In genomic region chr19:40348125-40348913, GRCh38 we compare ENCODE assay signal across 8 cellular contexts. TPM values are rescaled to one million over a fixed set of nuclear protein-coding genes. Genes with fewer than 3 reads are reported as not detected.
A peak's percentile ranks its signal among the peaks of the same experiment; 100 is the strongest.
DNase-seq lines count a peak whose midpoint lies in the region; ATAC-seq, FAIRE-seq and TF ChIP-seq lines count a peak whose summit lies in the region.

A gene with protein sequence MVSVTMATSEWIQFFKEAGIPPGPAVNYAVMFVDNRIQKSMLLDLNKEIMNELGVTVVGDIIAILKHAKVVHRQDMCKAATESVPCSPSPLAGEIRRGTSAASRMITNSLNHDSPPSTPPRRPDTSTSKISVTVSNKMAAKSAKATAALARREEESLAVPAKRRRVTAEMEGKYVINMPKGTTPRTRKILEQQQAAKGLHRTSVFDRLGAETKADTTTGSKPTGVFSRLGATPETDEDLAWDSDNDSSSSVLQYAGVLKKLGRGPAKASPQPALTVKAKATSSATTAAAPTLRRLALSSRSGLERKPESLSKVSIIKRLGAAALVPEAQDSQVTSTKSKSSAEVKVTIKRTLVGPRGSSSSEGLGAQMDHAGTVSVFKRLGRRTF (minus strand): TSS chr19:40348397. CDS start chr19:40341857, 6,540 bp downstream.
A gene with protein sequence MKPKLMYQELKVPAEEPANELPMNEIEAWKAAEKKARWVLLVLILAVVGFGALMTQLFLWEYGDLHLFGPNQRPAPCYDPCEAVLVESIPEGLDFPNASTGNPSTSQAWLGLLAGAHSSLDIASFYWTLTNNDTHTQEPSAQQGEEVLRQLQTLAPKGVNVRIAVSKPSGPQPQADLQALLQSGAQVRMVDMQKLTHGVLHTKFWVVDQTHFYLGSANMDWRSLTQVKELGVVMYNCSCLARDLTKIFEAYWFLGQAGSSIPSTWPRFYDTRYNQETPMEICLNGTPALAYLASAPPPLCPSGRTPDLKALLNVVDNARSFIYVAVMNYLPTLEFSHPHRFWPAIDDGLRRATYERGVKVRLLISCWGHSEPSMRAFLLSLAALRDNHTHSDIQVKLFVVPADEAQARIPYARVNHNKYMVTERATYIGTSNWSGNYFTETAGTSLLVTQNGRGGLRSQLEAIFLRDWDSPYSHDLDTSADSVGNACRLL (plus strand): TSS chr19:40348695. CDS start chr19:40366484, 17,789 bp downstream.

- peak; percentile 92 for ATAC-seq in HG02852 (IDR thresholded peaks at IDR 0.05; ENCODE audit: unreplicated experiment)
- peak; percentile 97 to 98 (median 98) for ATAC-seq in heart left ventricle
- ATAC-seq in upper lobe of left lung (ENCODE audit: low FRiP score in 2 of 2): peak; percentile 98 to 99

- H3K9me3 ChIP-seq in adrenal gland (replicated peaks in 1 of 3) (no peaks in the 10 kb centered on the region), heart left ventricle (no peaks in the 10 kb centered on the region), upper lobe of left lung (no peaks in the 10 kb centered on the region)

- H3K36me3 ChIP-seq in adrenal gland (replicated peaks in 1 of 2): no peaks in the 10 kb centered on the region
- H3K36me3 ChIP-seq in heart left ventricle: peaks cover 0 to 7% (median 0%) of the 10 kb centered on the region in 9 donors
- no peaks in the 10 kb centered on the region for H3K36me3 ChIP-seq in upper lobe of left lung

- H3K27ac ChIP-seq in adrenal gland: peak within 1 kb of the TSS in 4 of 5 donors; percentile 43 to 88 (median 65)
- H3K27ac ChIP-seq in heart left ventricle: peak within 1 kb of the TSS; percentile 67 to 88 (median 84)
- peak within 1 kb of the TSS; percentile 79 to 85 (median 82) for H3K27ac ChIP-seq in upper lobe of left lung

- H3K4me1 ChIP-seq in adrenal gland (replicated peaks in 1 of 2) (peaks cover 7 to 18% of the 10 kb centered on the region in 2 donors), heart left ventricle (peaks cover 0 to 34% (median 20%) of the 10 kb centered on the region in 12 donors), upper lobe of left lung (peaks cover 10 to 34% (median 20%) of the 10 kb centered on the region in 4 donors)

- TF ChIP-seq CTCF in adrenal gland (IDR thresholded peaks at IDR 0.05) (peak in 2 of 6 experiments; percentile 13 to 31), heart left ventricle (IDR thresholded peaks at IDR 0.05) (no peak), upper lobe of left lung (IDR thresholded peaks at IDR 0.05) (peak in 3 of 6 experiments; percentile 41 to 59 (median 54))

- TF ChIP-seq POLR2A in GM12892 (IDR thresholded peaks at IDR 0.05; ENCODE audit: low read depth, low read length) (peak; percentile 83), adrenal gland (IDR thresholded peaks at IDR 0.05) (peak; percentile 90 to 97), heart left ventricle (IDR thresholded peaks at IDR 0.05) (peak in 1 of 2 donors; percentile 86), upper lobe of left lung (IDR thresholded peaks at IDR 0.05) (peak in 3 of 4 donors; percentile 43 to 93 (median 69))

- DNase-seq in GM12892 (ENCODE audit: insufficient read length): peak; percentile 100
- peak; percentile 100 for DNase-seq in NCI-H146 (lab: John Stamatoyannopoulos, UW)
- peak; percentile 97 to 100 (median 99) for DNase-seq in T-helper 1 cell
- peak; percentile 99 to 100 (median 100) for DNase-seq in adrenal gland
- DNase-seq in heart left ventricle: peak; percentile 100
- peak; percentile 99 to 100 (median 100) for DNase-seq in posterior cingulate gyrus
- peak; percentile 99 to 100 for DNase-seq in upper lobe of left lung

- H3K4me3 ChIP-seq in adrenal gland: peak within 1 kb of the TSS; percentile 53 to 86 (median 77)
- peak within 1 kb of the TSS; percentile 59 to 98 (median 82) for H3K4me3 ChIP-seq in heart left ventricle
- H3K4me3 ChIP-seq in upper lobe of left lung: peak within 1 kb of the TSS; percentile 73 to 95 (median 88)

- H3K27me3 ChIP-seq in adrenal gland: no peaks in the 10 kb centered on the region
- no peaks in the 10 kb centered on the region for H3K27me3 ChIP-seq in heart left ventricle
- no peaks in the 10 kb centered on the region for H3K27me3 ChIP-seq in upper lobe of left lung

- WGBS in adrenal gland, 4 donors: 0 to 1% (median 1%) methylated on average over 26 to 77 of the region's 77 CpGs
- 0 to 1% (median 1%) methylated on average over 31 to 77 of the region's 77 CpGs for WGBS in heart left ventricle, 4 donors
- 0% methylated on average over 4 to 50 of the region's 77 CpGs for WGBS in upper lobe of left lung, 2 donors

- peak; percentile 99 for FAIRE-seq in GM12892 (lab: Jason Lieb, UNC)

- peak in 1 of 4 donors; percentile 65 for TF ChIP-seq EP300 in upper lobe of left lung (IDR thresholded peaks at IDR 0.05)

- intact Hi-C loops in adrenal gland (cut with DNase I) (no loop called here), heart left ventricle (cut with DNase I) (loop anchor here in 2 of 10 donors (2.0 to 10.0 kb wide), 5 partner anchors 52 to 94 kb away; partner anchors contain the start of genes SERTAD1 (in 1 of the 2) and SERTAD3 (in 1 of the 2)), posterior cingulate gyrus (cut with DNase I) (loop anchor here (2.0 kb wide), 1 partner anchor 64 kb away; the partner anchor contains the start of gene AKT2)

RNA-seq across cellular contexts. Expression of the first gene that starts in this region (rescaled TPM):
- polyA plus RNA-seq in GM12892 (2012; ENCODE audit: missing spikeins): 13.0 TPM
- total RNA-seq in adrenal gland: 10 to 100 TPM; 10.9 to 18.2 (median 14.6) TPM
- polyA plus RNA-seq in adrenal gland: 10 to 100 TPM in 2 of 3 donors, 1 to 10 TPM in 1; 7.7 to 20.9 (median 17.5) TPM
- 100 to 1,000 TPM in 8 of 9 donors, 10 to 100 TPM in 1; 99.1 to 230 (median 148) TPM for total RNA-seq in heart left ventricle
- polyA plus RNA-seq in heart left ventricle: 100 to 1,000 TPM; 226 to 314 TPM
- 10 to 100 TPM; 12.6 to 59.7 (median 16.4) TPM for total RNA-seq in upper lobe of left lung

RNA-seq across cellular contexts. Expression of the second gene that starts in this region (rescaled TPM):
- 42.7 TPM for polyA plus RNA-seq in GM12892 (2012; ENCODE audit: missing spikeins)
- total RNA-seq in adrenal gland (1,000 to 10,000 TPM in 1 of 8 donors, 100 to 1,000 TPM in 7; 329 to 1,019 (median 476) TPM), heart left ventricle (100 to 1,000 TPM; 138 to 375 (median 183) TPM), upper lobe of left lung (100 to 1,000 TPM; 257 to 710 (median 470) TPM)
- polyA plus RNA-seq in adrenal gland (100 to 1,000 TPM; 170 to 374 (median 280) TPM), heart left ventricle (100 to 1,000 TPM; 109 to 146 TPM)

Comparison
In these comparisons a context has a peak if more than half of its experiments do, and no peak if none do; other contexts are left out.
1. Peak in every context shown above with its lines: DNase-seq, ATAC-seq, H3K4me3 ChIP-seq and H3K27ac ChIP-seq.
2. RNA of the first gene that starts in this region (polyA plus RNA-seq): 226 to 314 TPM in heart left ventricle; 7.7 to 20.9 TPM in adrenal gland; every median in the first group is over 10 times any median in the second.